ENCODE assay signal across 1 cellular context in the genomic region with DNA sequence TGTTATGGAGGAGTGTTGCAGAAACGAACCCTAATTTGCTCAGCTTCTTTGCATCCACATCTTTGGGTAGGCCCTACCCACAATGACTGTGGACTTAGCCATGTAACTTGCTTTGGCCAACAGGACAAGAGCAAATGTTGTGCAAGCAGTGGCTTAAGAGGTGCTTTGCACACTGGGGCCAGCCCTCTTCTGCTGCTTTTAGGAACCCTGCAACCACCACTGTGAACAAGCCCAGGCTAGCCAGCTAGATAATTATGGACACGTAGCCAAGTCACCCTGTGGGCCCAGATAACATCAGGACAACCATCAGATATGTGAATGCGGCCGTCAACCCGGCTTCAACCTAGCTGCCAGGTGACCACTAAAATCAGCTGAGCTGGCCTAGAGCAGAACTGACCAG.
TF ChIP-seq lines count a peak whose summit lies in the region.

No MANE protein-coding gene starts in this region.

TF ChIP-seq in H1, 55 proteins besides CTCF, POLR2A, EP300 and RAD21:
- no peak for TF ChIP-seq BRCA1 (IDR thresholded peaks at IDR 0.05; ENCODE audit: low read depth, low read length)
- TF ChIP-seq CBX8 (IDR thresholded peaks at IDR 0.05; ENCODE audit: borderline replicate concordance, low read depth, low read length) = no peak
- TF ChIP-seq JUND (IDR thresholded peaks at IDR 0.05; ENCODE audit: low read length) = no peak
